20 cellular contexts compared by ENCODE assay signal in the genomic region with DNA sequence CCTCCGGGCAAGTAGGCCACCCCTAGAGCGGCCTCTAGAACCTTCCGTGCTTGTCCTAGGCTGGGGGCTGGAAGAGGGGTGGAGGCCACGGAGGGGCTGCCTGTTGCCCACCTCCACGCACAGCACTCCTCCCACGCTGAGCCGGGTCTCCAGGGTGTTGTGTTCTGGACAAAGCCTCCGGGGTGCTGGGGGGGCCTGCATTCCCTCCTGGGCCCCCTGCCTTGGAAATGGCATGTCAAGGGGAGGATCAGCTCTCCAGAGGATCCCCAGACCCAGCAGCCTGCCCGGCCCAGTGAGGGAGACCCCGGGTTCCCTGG. TPM values are rescaled to one million over a fixed set of nuclear protein-coding genes. Genes with fewer than 3 reads are reported as not detected.
DNase-seq lines count a peak whose midpoint lies in the region; ATAC-seq, FAIRE-seq and TF ChIP-seq lines count a peak whose summit lies in the region.
"Had no signal": no experiment of that assay in that cellular context is flagged by ENCODE, and none has a peak within 500 bp of the region (broad histone marks: within the 10 kb centered on the region; RNA-seq: fewer than 3 reads in every experiment).

No MANE protein-coding gene starts in this region.

- H3K9me3 ChIP-seq in HepG2 (ENCODE audit: low read length) (no peaks in the 10 kb centered on the region), right lobe of liver (no peaks in the 10 kb centered on the region), hepatocyte (ENCODE audit: low read depth) (no peaks in the 10 kb centered on the region), small intestine (ENCODE audit: control insufficient read depth, low read depth) (no peaks in the 10 kb centered on the region)

- TF ChIP-seq POLR2A in HepG2 (IDR thresholded peaks at IDR 0.05; ENCODE audit: insufficient read depth in 1 of 2, low read depth in 2 of 2, low read length in 2 of 2) (no peak), right lobe of liver (IDR thresholded peaks at IDR 0.05) (no peak)

- no CpG with 5 or more reads among the region's 10 CpGs for WGBS in HepG2 (ENCODE audit: low lambda C conversion rate)
- WGBS in right lobe of liver (ENCODE audit: insufficient coverage, low coverage, low lambda C conversion rate, missing lambda C conversion rate), result no CpG with 5 or more reads among the region's 10 CpGs
- 81% methylated on average over 10 of the region's 10 CpGs for WGBS in hepatocyte (ENCODE audit: low lambda C conversion rate, missing lambda C conversion rate)
- 47 to 75% (median 63%) methylated on average over 10 of the region's 10 CpGs for whole genome bisulfite sequencing in small intestine, 3 donors

- intact Hi-C loops in HepG2 (cut with micrococcal nuclease; ENCODE audit: unreplicated experiment), result loop anchor here (2.0 to 5.0 kb wide), 2 partner anchors 13 to 66 kb away; partner anchors contain the start of genes BRAT1 and IQCE
- intact Hi-C loops in right lobe of liver (cut with DNase I), result no loop called here

- ATAC-seq in HepG2, result no peak; the same call in 2 of the 3 replicates
- no peak for ATAC-seq in right lobe of liver
- no peak for ATAC-seq in HG02798 (IDR thresholded peaks at IDR 0.05; ENCODE audit: poor library complexity, unreplicated experiment)

- TF ChIP-seq EP300 in HepG2 (IDR thresholded peaks at IDR 0.05; ENCODE audit: low read depth in 2 of 2, low read length in 2 of 2) (no peak), HepG2 (CRISPR knock-in tag; IDR thresholded peaks at IDR 0.05; ENCODE audit: borderline replicate concordance) (no peak)

- DNase-seq in HepG2 (ENCODE audit: low spot score) (no peak), right lobe of liver (no peak), hepatocyte (ENCODE audit: low spot score) (no peak), small intestine (no peak), GM10266 (ENCODE audit: extremely low spot score) (no peak), RWPE1 (ENCODE audit: low spot score) (no peak)
- DNase-seq: 8988T, AML-193, DMS53, EL, Kasumi-1, NCI-H1417, NCI-H2081 treated with DMSO at 0.1 percent for 48 hours, NCI-H2171 treated with DMSO at 0.1 percent for 48 hours, NCI-H526 treated with DMSO at 0.1 percent for 48 hours, SHP77 treated with DMSO at 0.1 percent for 48 hours had no signal

- no peaks in the 10 kb centered on the region for H3K27me3 ChIP-seq in HepG2 (ENCODE audit: control insufficient read depth in 1 of 2, insufficient read depth in 2 of 2, low read length in 2 of 2)
- H3K27me3 ChIP-seq in right lobe of liver, result no peaks in the 10 kb centered on the region
- H3K27me3 ChIP-seq in hepatocyte, result no peaks in the 10 kb centered on the region
- H3K27me3 ChIP-seq in small intestine (ENCODE audit: control insufficient read depth in 2 of 2, insufficient read depth in 2 of 2, low read length in 2 of 2), result no peaks in the 10 kb centered on the region

- TF ChIP-seq RAD21 in HepG2 (CRISPR knock-in tag; IDR thresholded peaks at IDR 0.05), result no peak

- H3K4me1 ChIP-seq in HepG2 (ENCODE audit: insufficient read depth, low read length) (peaks cover 87% of the 10 kb centered on the region), right lobe of liver (peaks cover 0 to 25% (median 9%) of the 10 kb centered on the region in 4 donors), hepatocyte (ENCODE audit: insufficient read depth) (peaks cover 58% of the 10 kb centered on the region), small intestine (ENCODE audit: control insufficient read depth in 2 of 2, insufficient read depth in 1 of 2, low read depth in 1 of 2, low read length in 1 of 2) (peaks cover 3 to 11% of the 10 kb centered on the region in 2 donors)

- H3K27ac ChIP-seq in HepG2 (ENCODE audit: extremely low read length, insufficient read depth, low read length) (peak overlapping the region; percentile 87), right lobe of liver (no peak overlapping the region), VCaP (peak overlapping the region; percentile 16; the same call in 1 of the 2 replicates), hepatocyte (peak overlapping the region; percentile 96), small intestine (ENCODE audit: low read depth in 1 of 2, low read length in 1 of 2) (peak overlapping the region; percentile 87 to 90), RWPE1 (no peak overlapping the region)
- H3K27ac ChIP-seq: SK-N-MC had no signal

- H4K20me1 ChIP-seq in HepG2 (ENCODE audit: insufficient read depth, low read length), result no peaks in the 10 kb centered on the region
- no peaks in the 10 kb centered on the region for H4K20me1 ChIP-seq in hepatocyte (ENCODE audit: insufficient read depth, poor library complexity, severe bottlenecking)

- in situ Hi-C loops in HepG2 (cut with HindIII; ENCODE audit: extremely low pct_ligation_motif_present, low pct_unique_long_range_greater_than_20kb), result no loop called here

- POLR2A ChIA-PET in HepG2 (lab: Yijun Ruan, JAX) (interaction anchor here (1.0 to 6.6 kb wide), 6 partner anchors 8 to 66 kb away, joined by 3 to 80 read pairs (median 14); partner anchors contain the start of gene TTYH3), RWPE1 (lab: Yijun Ruan, JAX; ENCODE audit: low non-redundant PET) (no interaction called here)

- no peaks in the 10 kb centered on the region for H3K36me3 ChIP-seq in HepG2 (replicated peaks in 1 of 2; ENCODE audit: control insufficient read depth in 1 of 2, insufficient read depth in 2 of 2, low read length in 2 of 2)
- H3K36me3 ChIP-seq in right lobe of liver, result no peaks in the 10 kb centered on the region
- H3K36me3 ChIP-seq in hepatocyte (replicated peaks; ENCODE audit: insufficient read depth, low read depth), result no peaks in the 10 kb centered on the region
- no peaks in the 10 kb centered on the region for H3K36me3 ChIP-seq in small intestine (ENCODE audit: control insufficient read depth in 2 of 2, insufficient read depth in 2 of 2, low read length in 2 of 2)

- H3K79me2 ChIP-seq in HepG2 (ENCODE audit: insufficient read depth, low read length) (peaks cover 11% of the 10 kb centered on the region), hepatocyte (no peaks in the 10 kb centered on the region)

- no peak for FAIRE-seq in HepG2 (lab: Jason Lieb, UNC)
- no peak for FAIRE-seq in small intestine (lab: Jason Lieb, UNC)
- FAIRE-seq: D721Med had no signal

- CTCF ChIA-PET in HepG2 (lab: Yijun Ruan, JAX; ENCODE audit: low intra/inter-chr PET ratio, low total read pairs) (no interaction called here), RWPE1 (lab: Yijun Ruan, JAX) (no interaction called here)

- H2AFZ ChIP-seq in HepG2 (ENCODE audit: low read length) (no peak overlapping the region), hepatocyte (no peak overlapping the region)

- peak overlapping the region; percentile 77 for H3K9ac ChIP-seq in HepG2 (ENCODE audit: insufficient read depth, low read depth, low read length)

- H3K9me2 ChIP-seq in hepatocyte (replicated peaks; ENCODE audit: insufficient read depth), result no peaks in the 10 kb centered on the region

- H3K4me2 ChIP-seq in HepG2 (ENCODE audit: low read depth, low read length) (peak overlapping the region; percentile 87), hepatocyte (peak overlapping the region; percentile 61)

- H3K4me3 ChIP-seq in HepG2 (replicated peaks in 1 of 3; ENCODE audit: insufficient read depth in 1 of 3, low read depth in 2 of 3, low read length in 3 of 3) (peak overlapping the region; percentile 61 to 81 (median 63); a peak in 5 of 6 replicates), right lobe of liver (no peak overlapping the region), hepatocyte (no peak overlapping the region), small intestine (ENCODE audit: low read depth in 1 of 2, low read length in 2 of 2) (no peak overlapping the region)
- H3K4me3 ChIP-seq: SK-N-MC had no signal

- TF ChIP-seq CTCF in HepG2 (CRISPR knock-in tag; IDR thresholded peaks at IDR 0.05) (no peak), right lobe of liver (IDR thresholded peaks at IDR 0.05) (no peak), VCaP (conservative IDR thresholded peaks at IDR 0.05) (no peak), hepatocyte (IDR thresholded peaks at IDR 0.05; ENCODE audit: poor library complexity) (no peak), GM10266 (IDR thresholded peaks at IDR 0.05; ENCODE audit: control insufficient read depth, insufficient read depth, low read depth, missing control alignments) (no peak), RWPE1 (conservative IDR thresholded peaks at IDR 0.05; ENCODE audit: low read depth) (no peak)

- TSS peak; percentile 87 for BruUV-seq in HepG2 (replicated peaks; lab: Mats Ljungman, UMichigan)

RNA-seq across cellular contexts. Expression of gene TTYH3, which starts 8.1 kb away (rescaled TPM):
- total RNA-seq in HepG2 (2016; rRNA removed; fragmentation: Illumina TruSeq; extraction: Trizol), result 21.5 and 26.3 TPM in 2 replicates
- 11.5 and 11.7 TPM in 2 replicates for total RNA-seq in HepG2 (2016; cell fraction: cytosol; rRNA removed; fragmentation: Illumina TruSeq; extraction: Trizol; ENCODE audit: low read depth)
- 19.4 and 28.8 TPM in 2 replicates for total RNA-seq in HepG2 (2016; cell fraction: insoluble cytoplasmic fraction; rRNA removed; fragmentation: Illumina TruSeq; extraction: Trizol)
- total RNA-seq in HepG2 (2016; cell fraction: membrane; rRNA removed; fragmentation: Illumina TruSeq; extraction: Trizol), result 34.4 and 35.6 TPM in 2 replicates
- total RNA-seq in HepG2 (2016; cell fraction: nucleus; rRNA removed; fragmentation: Illumina TruSeq; extraction: Trizol), result 37.1 and 45.0 TPM in 2 replicates
- polyA plus RNA-seq in HepG2 (2011; rRNA removed), result 50.0 and 80.3 TPM in 2 replicates
- 48.3 and 72.3 TPM in 2 replicates for polyA plus RNA-seq in HepG2 (2011; cell fraction: cytosol; rRNA removed)
- polyA plus RNA-seq in HepG2 (2011; cell fraction: nucleus; rRNA removed), result 227 and 315 TPM in 2 replicates
- polyA plus RNA-seq in HepG2 (2012), result 90.1 and 104 TPM in 2 replicates
- 11.1 and 11.5 TPM in 2 replicates for polyA plus RNA-seq in HepG2 (2016; cell fraction: cytosol; fragmentation: Illumina TruSeq; extraction: Trizol; ENCODE audit: low read depth)
- polyA plus RNA-seq in HepG2 (2016; cell fraction: insoluble cytoplasmic fraction; fragmentation: Illumina TruSeq; extraction: Trizol; ENCODE audit: low read depth), result 52.7 and 63.6 TPM in 2 replicates
- polyA plus RNA-seq in HepG2 (2016; cell fraction: membrane; fragmentation: Illumina TruSeq; extraction: Trizol; ENCODE audit: low read depth), result 49.3 and 52.2 TPM in 2 replicates
- 138 and 141 TPM in 2 replicates for polyA plus RNA-seq in HepG2 (2016; cell fraction: nucleus; fragmentation: Illumina TruSeq; extraction: Trizol; ENCODE audit: insufficient read depth, low read depth)
- 4.5 and 192 TPM in 2 replicates for polyA minus RNA-seq in HepG2 (2011; rRNA and poly(A)+ RNA removed; ENCODE audit: low replicate concordance)
- polyA minus RNA-seq in HepG2 (2011; cell fraction: cytosol; rRNA and poly(A)+ RNA removed), result 91.4 and 94.8 TPM in 2 replicates
- polyA minus RNA-seq in HepG2 (2011; cell fraction: nucleus; rRNA and poly(A)+ RNA removed), result 41.0 and 47.5 TPM in 2 replicates
- total RNA-seq in right lobe of liver, result 10 to 100 TPM; 10.3 to 59.3 (median 37.6) TPM
- 35.8 and 46.3 TPM in 2 replicates for total RNA-seq in hepatocyte
- 101 and 108 TPM in 2 replicates for polyA plus RNA-seq in hepatocyte
- polyA plus RNA-seq in small intestine, result 10 to 100 TPM in 1 of 3 donors, 1 to 10 TPM in 2; 6.9 to 32.0 (median 9.2) TPM

Comparison
In these comparisons a context has a peak if more than half of its experiments do, and no peak if none do; other contexts are left out.
1. H3K27ac ChIP-seq: peak in HepG2 (single experiment), VCaP (single experiment), hepatocyte (single experiment) and small intestine (2 of 2); none in right lobe of liver (0 of 3) and RWPE1 (single experiment).
2. H3K4me3 ChIP-seq: peak in HepG2 (3 of 3); none in right lobe of liver (0 of 3), hepatocyte (single experiment) and small intestine (0 of 2).